ENCODE assay signal across 8 cellular contexts in genomic region chr17:28896884-28897768, GRCh38. TPM values are rescaled to one million over a fixed set of nuclear protein-coding genes. Genes with fewer than 3 reads are reported as not detected.
DNase-seq lines count a peak whose midpoint lies in the region; ATAC-seq and TF ChIP-seq lines count a peak whose summit lies in the region.

A gene with protein sequence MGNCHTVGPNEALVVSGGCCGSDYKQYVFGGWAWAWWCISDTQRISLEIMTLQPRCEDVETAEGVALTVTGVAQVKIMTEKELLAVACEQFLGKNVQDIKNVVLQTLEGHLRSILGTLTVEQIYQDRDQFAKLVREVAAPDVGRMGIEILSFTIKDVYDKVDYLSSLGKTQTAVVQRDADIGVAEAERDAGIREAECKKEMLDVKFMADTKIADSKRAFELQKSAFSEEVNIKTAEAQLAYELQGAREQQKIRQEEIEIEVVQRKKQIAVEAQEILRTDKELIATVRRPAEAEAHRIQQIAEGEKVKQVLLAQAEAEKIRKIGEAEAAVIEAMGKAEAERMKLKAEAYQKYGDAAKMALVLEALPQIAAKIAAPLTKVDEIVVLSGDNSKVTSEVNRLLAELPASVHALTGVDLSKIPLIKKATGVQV (minus strand): TSS chr17:28897733. CDS start chr17:28897574, 159 bp downstream.

- H3K27me3 Mint-ChIP-seq in activated CD4-positive, alpha-beta T cell treated with anti-CD3 and anti-CD28 coated beads for 36 hours: no peaks in the 10 kb centered on the region

- H3K27ac ChIP-seq in A673 (ENCODE audit: low read depth, low read length, poor library complexity, severe bottlenecking): peak within 1 kb of the TSS; percentile 92
- H3K27ac ChIP-seq in left lung: peak within 1 kb of the TSS; percentile 92 to 99

- TF ChIP-seq POLR2A in GM18951 (IDR thresholded peaks at IDR 0.05; ENCODE audit: extremely low read depth, insufficient read depth, insufficient read length): peak; percentile 53

- H3K27me3 ChIP-seq in A673 (replicated peaks; ENCODE audit: insufficient read depth, low read depth, low read length, poor library complexity): no peaks in the 10 kb centered on the region
- H3K27me3 ChIP-seq in left lung: no peaks in the 10 kb centered on the region

- POLR2A ChIA-PET in A673 (lab: Charles Lee; ENCODE audit: low non-redundant PET): interaction anchor here (0.5 kb wide), 1 partner anchor 44 kb away, joined by 8 read pairs; no protein-coding TSS in a partner anchor
- POLR2A ChIA-PET in activated CD4-positive, alpha-beta T cell treated with anti-CD3 and anti-CD28 coated beads for 36 hours (lab: Charles Lee): interaction anchor here (0.6 to 0.9 kb wide), 2 partner anchors 46 to 52 kb away, joined by 4 read pairs; no protein-coding TSS in a partner anchor

- DNase-seq in A673 (ENCODE audit: low spot score) (peak; percentile 75), NCI-H2196 treated with DMSO at 0.1 percent for 48 hours (lab: John Stamatoyannopoulos, UW; ENCODE audit: unreplicated experiment) (peak; percentile 7), choroid plexus epithelial cell (ENCODE audit: low read depth) (peak; percentile 73), left lung (peak; percentile 71 to 91), GM19240 (ENCODE audit: insufficient read length, low spot score) (no peak)
- peak; percentile 84 for DNase-seq in activated CD4-positive, alpha-beta T cell treated with anti-CD3 and anti-CD28 coated beads for 36 hours
- peak; percentile 73 for DNase-seq in stimulated activated CD4-positive, alpha-beta T cell treated with anti-CD3 and anti-CD28 coated beads, Interleukin-4, amount 100 ng/mL, for 24 hours

- H3K4me3 Mint-ChIP-seq in activated CD4-positive, alpha-beta T cell treated with anti-CD3 and anti-CD28 coated beads for 36 hours: peak within 1 kb of the TSS; percentile 93

- CTCF ChIA-PET in A673 (lab: Charles Lee): interaction anchor here (0.9 to 1.3 kb wide), 3 partner anchors 133 to 170 kb away, joined by 3 to 5 read pairs (median 3); no protein-coding TSS in a partner anchor
- CTCF ChIA-PET in activated CD4-positive, alpha-beta T cell treated with anti-CD3 and anti-CD28 coated beads for 36 hours (lab: Charles Lee): interaction anchor here (0.6 to 2.5 kb wide), 18 partner anchors 12 to 1427 kb away, joined by 3 to 9 read pairs (median 4); partner anchors contain the start of genes FAM222B and PHF12

- H3K36me3 ChIP-seq in A673 (ENCODE audit: insufficient read depth, low read length, poor library complexity, severe bottlenecking) (peaks cover 7% of the 10 kb centered on the region), left lung (no peaks in the 10 kb centered on the region)

- peak; percentile 25; the same call in 1 of the 2 replicates for TF ChIP-seq CTCF in A673 (conservative IDR thresholded peaks at IDR 0.05; ENCODE audit: low read depth, low read length)
- peak; percentile 37 for TF ChIP-seq CTCF in choroid plexus epithelial cell (conservative IDR thresholded peaks at IDR 0.05; ENCODE audit: low read depth, low read length)
- TF ChIP-seq CTCF in left lung (IDR thresholded peaks at IDR 0.05): peak; percentile 15 to 30

- no peaks in the 10 kb centered on the region for H3K9me3 ChIP-seq in A673 (ENCODE audit: low read depth, low read length, poor library complexity, severe bottlenecking)
- no peaks in the 10 kb centered on the region for H3K9me3 ChIP-seq in left lung

- in situ Hi-C loops in GM18951 (cut with MboI; ENCODE audit: low sequenced_read_pairs, unreplicated experiment): no loop called here

- no peaks in the 10 kb centered on the region for H3K9me3 Mint-ChIP-seq in activated CD4-positive, alpha-beta T cell treated with anti-CD3 and anti-CD28 coated beads for 36 hours (ENCODE audit: low read depth)

- no TSS peak for BruUV-seq in A673 (replicated peaks; lab: Mats Ljungman, UMichigan)

- peak within 1 kb of the TSS; percentile 93 for H3K27ac Mint-ChIP-seq in activated CD4-positive, alpha-beta T cell treated with anti-CD3 and anti-CD28 coated beads for 36 hours

- H3K4me1 Mint-ChIP-seq in activated CD4-positive, alpha-beta T cell treated with anti-CD3 and anti-CD28 coated beads for 36 hours: peaks cover 73% of the 10 kb centered on the region

- peaks cover 46% of the 10 kb centered on the region for H3K4me1 ChIP-seq in A673 (ENCODE audit: insufficient read depth, low read length, poor library complexity, severe bottlenecking)
- peaks cover 17 to 75% of the 10 kb centered on the region in 2 donors for H3K4me1 ChIP-seq in left lung

- H3K36me3 Mint-ChIP-seq in activated CD4-positive, alpha-beta T cell treated with anti-CD3 and anti-CD28 coated beads for 36 hours (ENCODE audit: low read depth): peaks cover 35% of the 10 kb centered on the region

- peak within 1 kb of the TSS; percentile 85 for H3K4me3 ChIP-seq in A673 (ENCODE audit: low read depth, low read length, poor library complexity, severe bottlenecking)
- H3K4me3 ChIP-seq in choroid plexus epithelial cell (ENCODE audit: low read depth, low read length): peak within 1 kb of the TSS; percentile 73
- peak within 1 kb of the TSS; percentile 87 to 91 for H3K4me3 ChIP-seq in left lung

- intact Hi-C loops in A673 (cut with micrococcal nuclease; ENCODE audit: unreplicated experiment) (loop anchor here (5.0 kb wide), 2 partner anchors 45 to 170 kb away; partner anchors contain the start of genes NEK8 and TLCD1), left lung (cut with DNase I) (no loop called here)
- intact Hi-C loops in activated CD4-positive, alpha-beta T cell treated with anti-CD3 and anti-CD28 coated beads for 36 hours (cut with DNase I, micrococcal nuclease): loop anchor here (1.0 to 2.0 kb wide), 4 partner anchors 42 to 242 kb away; partner anchors contain the start of gene ERAL1 (in 1 of the 2)

- ATAC-seq in activated CD4-positive, alpha-beta T cell treated with anti-CD3 and anti-CD28 coated beads for 36 hours: peak; percentile 59
- peak; percentile 84 for ATAC-seq in left lung

RNA-seq across cellular contexts. Expression of the gene that starts here (rescaled TPM):
- 79.1 and 112 TPM in 2 replicates for total RNA-seq in A673 (2021)
- total RNA-seq in activated CD4-positive, alpha-beta T cell treated with anti-CD3 and anti-CD28 coated beads for 36 hours: 10 to 100 TPM; 81.3 to 88.4 TPM
- total RNA-seq in left lung: 100 to 1,000 TPM in 1 of 2 donors, 10 to 100 TPM in 1; 95.7 to 171 TPM

Comparison
In these comparisons a context has a peak if more than half of its experiments do, and no peak if none do; other contexts are left out.
1. intact Hi-C loops: an anchor here in A673 (5.0 kb wide) and activated CD4-positive, alpha-beta T cell treated with anti-CD3 and anti-CD28 coated beads for 36 hours (1.0 to 2.0 kb wide); none called in left lung.